ENCODE assay signal across 17 cellular contexts in the genomic region with DNA sequence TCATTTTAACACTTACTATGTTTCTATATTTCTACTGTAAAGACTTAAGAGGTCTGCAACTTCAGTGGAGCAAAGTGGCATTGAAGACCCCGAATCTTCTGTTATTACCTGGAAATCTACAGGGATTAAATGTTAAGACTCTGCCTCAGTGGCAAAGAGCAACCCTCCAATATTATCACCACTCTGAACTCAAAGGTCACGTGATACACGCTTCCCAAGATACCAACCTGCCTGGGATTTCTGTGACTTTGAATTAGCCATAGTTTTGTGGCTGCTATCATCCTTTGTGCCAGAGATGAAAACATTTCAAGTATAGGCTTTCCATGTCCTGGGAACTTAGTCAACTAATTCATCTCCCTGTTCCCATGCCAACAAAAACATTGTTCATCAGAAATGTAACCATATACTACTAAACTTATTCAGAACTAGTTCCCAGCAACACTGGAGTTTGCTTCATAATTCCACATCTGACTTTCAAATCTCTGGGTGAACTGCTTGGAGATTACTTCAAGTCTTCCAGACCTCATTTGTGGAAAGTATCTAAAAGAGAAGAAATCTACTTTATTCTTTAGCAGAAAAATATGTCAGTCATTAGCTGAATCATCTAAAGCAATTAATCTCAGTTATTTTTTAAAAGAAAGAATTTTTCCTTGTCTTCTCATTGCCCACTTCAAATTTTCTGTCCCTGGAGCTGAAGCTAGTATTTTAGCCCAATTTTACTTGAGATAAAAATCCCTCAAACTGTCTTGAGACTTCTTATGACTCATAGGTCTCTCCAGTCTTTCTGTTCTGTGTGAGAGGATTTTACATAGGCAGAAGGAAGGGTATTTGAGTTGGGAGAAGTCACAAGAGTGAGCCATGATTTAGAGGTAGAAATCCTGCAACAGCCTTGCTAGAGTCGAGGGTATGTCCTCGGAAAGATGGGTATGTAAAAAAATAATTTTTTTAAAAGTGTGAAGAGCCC.
DNase-seq lines count a peak whose midpoint lies in the region; ATAC-seq and TF ChIP-seq lines count a peak whose summit lies in the region.
"Had no signal": no experiment of that assay in that cellular context is flagged by ENCODE, and none has a peak within 500 bp of the region (broad histone marks: within the 10 kb centered on the region; RNA-seq: fewer than 3 reads in every experiment).

No MANE protein-coding gene starts in this region.

- H3K27ac ChIP-seq in RWPE2 (ENCODE audit: poor library complexity, severe bottlenecking), result no peak overlapping the region
- H3K27ac ChIP-seq: body of pancreas, SK-N-MC had no signal

- no peaks in the 10 kb centered on the region for H3K4me1 ChIP-seq in RWPE2 (ENCODE audit: insufficient read depth, poor library complexity, severe bottlenecking)
- H3K4me1 ChIP-seq: body of pancreas had no signal

- H3K27me3 ChIP-seq in RWPE2 (ENCODE audit: insufficient read depth, poor library complexity, severe bottlenecking), result no peaks in the 10 kb centered on the region
- H3K27me3 ChIP-seq: body of pancreas had no signal

- no peak overlapping the region for H3K4me3 ChIP-seq in RWPE2 (ENCODE audit: severe bottlenecking)
- H3K4me3 ChIP-seq: body of pancreas, HAP-1, SK-N-MC had no signal

- no peaks in the 10 kb centered on the region for H3K9me3 Mint-ChIP-seq in osteocyte (ENCODE audit: unreplicated experiment)
- no peaks in the 10 kb centered on the region for H3K9me3 Mint-ChIP-seq in activated T-cell treated with anti-CD3 and anti-CD28 coated beads, Interleukin-2, amount 50 U/mL, for 24 hours
- H3K9me3 Mint-ChIP-seq in activated CD8-positive, alpha-beta T cell treated with anti-CD3 and anti-CD28 coated beads, Interleukin-2, amount 10 ng/mL, durations not matched to agents 7 days and 5 days (ENCODE audit: insufficient read depth), result no peaks in the 10 kb centered on the region
- H3K9me3 Mint-ChIP-seq: activated B cell treated with CpG ODN at 0.5 μM for 24 hours; stimulated activated naive CD8-positive, alpha-beta T cell treated with anti-CD3 and anti-CD28 coated beads, Interleukin-15, amount 100 ng/mL, for 72 hours had no signal

- DNase-seq in EH (ENCODE audit: low read depth) (peak; percentile 90), RWPE2 (ENCODE audit: low spot score) (no peak), fibroblast of gingiva (ENCODE audit: low read depth) (peak; percentile 90), osteocyte (ENCODE audit: extremely low spot score, unreplicated experiment) (no peak), retina (no peak)
- no peak for DNase-seq in activated T-cell treated with anti-CD3 and anti-CD28 coated beads, Interleukin-2, amount 50 U/mL, for 24 hours
- no peak for DNase-seq in activated CD8-positive, alpha-beta T cell treated with anti-CD3 and anti-CD28 coated beads, Interleukin-2, amount 10 ng/mL, durations not matched to agents 7 days and 5 days
- DNase-seq: activated B cell treated with CpG ODN at 0.5 μM for 24 hours; activated T-cell treated with anti-CD3 and anti-CD28 coated beads, Interleukin-2, amount 50 U/mL, for 1 hour; body of pancreas; Caco-2; stimulated activated CD4-positive, alpha-beta T cell treated with anti-CD3 and anti-CD28 coated beads, Interleukin-4, amount 100 ng/mL, for 24 hours; stimulated activated naive CD8-positive, alpha-beta T cell treated with anti-CD3 and anti-CD28 coated beads, Interleukin-15, amount 100 ng/mL, for 72 hours had no signal

- POLR2A ChIA-PET in activated CD8-positive, alpha-beta T cell treated with anti-CD3 and anti-CD28 coated beads, Interleukin-2, amount 10 ng/mL, durations not matched to agents 7 days and 5 days (lab: Charles Lee), result no interaction called here

- peaks cover 29% of the 10 kb centered on the region for H3K4me1 Mint-ChIP-seq in osteocyte (ENCODE audit: unreplicated experiment)
- H3K4me1 Mint-ChIP-seq in activated T-cell treated with anti-CD3 and anti-CD28 coated beads, Interleukin-2, amount 50 U/mL, for 24 hours (ENCODE audit: low read depth), result no peaks in the 10 kb centered on the region
- H3K4me1 Mint-ChIP-seq in activated CD8-positive, alpha-beta T cell treated with anti-CD3 and anti-CD28 coated beads, Interleukin-2, amount 10 ng/mL, durations not matched to agents 7 days and 5 days (ENCODE audit: low read depth), result no peaks in the 10 kb centered on the region
- H3K4me1 Mint-ChIP-seq: activated B cell treated with CpG ODN at 0.5 μM for 24 hours; stimulated activated naive CD8-positive, alpha-beta T cell treated with anti-CD3 and anti-CD28 coated beads, Interleukin-15, amount 100 ng/mL, for 72 hours had no signal

- ATAC-seq in RWPE2 (ENCODE audit: low read depth) (peak; percentile 36; the same call in 1 of the 3 replicates), HG03571 (IDR thresholded peaks at IDR 0.05; ENCODE audit: unreplicated experiment) (no peak)
- no peak for ATAC-seq in activated CD8-positive, alpha-beta T cell treated with anti-CD3 and anti-CD28 coated beads, Interleukin-2, amount 10 ng/mL, durations not matched to agents 7 days and 5 days
- ATAC-seq: body of pancreas; stimulated activated naive CD8-positive, alpha-beta T cell treated with anti-CD3 and anti-CD28 coated beads, Interleukin-15, amount 100 ng/mL, for 72 hours had no signal

- H3K27me3 Mint-ChIP-seq in osteocyte (ENCODE audit: unreplicated experiment), result no peaks in the 10 kb centered on the region
- H3K27me3 Mint-ChIP-seq in activated T-cell treated with anti-CD3 and anti-CD28 coated beads, Interleukin-2, amount 50 U/mL, for 24 hours, result no peaks in the 10 kb centered on the region
- H3K27me3 Mint-ChIP-seq in activated CD8-positive, alpha-beta T cell treated with anti-CD3 and anti-CD28 coated beads, Interleukin-2, amount 10 ng/mL, durations not matched to agents 7 days and 5 days (ENCODE audit: low read depth), result no peaks in the 10 kb centered on the region
- H3K27me3 Mint-ChIP-seq: activated B cell treated with CpG ODN at 0.5 μM for 24 hours; IgD-negative memory B cell; stimulated activated naive CD8-positive, alpha-beta T cell treated with anti-CD3 and anti-CD28 coated beads, Interleukin-15, amount 100 ng/mL, for 72 hours had no signal

- CTCF ChIA-PET in activated CD8-positive, alpha-beta T cell treated with anti-CD3 and anti-CD28 coated beads, Interleukin-2, amount 10 ng/mL, durations not matched to agents 7 days and 5 days (lab: Charles Lee), result no interaction called here

- H3K27ac Mint-ChIP-seq in osteocyte (ENCODE audit: unreplicated experiment), result peak overlapping the region; percentile 90
- H3K27ac Mint-ChIP-seq in activated T-cell treated with anti-CD3 and anti-CD28 coated beads, Interleukin-2, amount 50 U/mL, for 24 hours, result no peak overlapping the region
- no peak overlapping the region for H3K27ac Mint-ChIP-seq in activated CD8-positive, alpha-beta T cell treated with anti-CD3 and anti-CD28 coated beads, Interleukin-2, amount 10 ng/mL, durations not matched to agents 7 days and 5 days
- H3K27ac Mint-ChIP-seq: activated B cell treated with CpG ODN at 0.5 μM for 24 hours; IgD-negative memory B cell; stimulated activated naive CD8-positive, alpha-beta T cell treated with anti-CD3 and anti-CD28 coated beads, Interleukin-15, amount 100 ng/mL, for 72 hours had no signal

- TF ChIP-seq CTCF in RWPE2 (IDR thresholded peaks at IDR 0.05; ENCODE audit: poor library complexity, severe bottlenecking) (no peak), osteocyte (IDR thresholded peaks at IDR 0.05) (no peak)

- H3K36me3 ChIP-seq in RWPE2 (ENCODE audit: low read depth), result peaks cover 56% of the 10 kb centered on the region

- no peaks in the 10 kb centered on the region for H3K9me3 ChIP-seq in RWPE2 (ENCODE audit: severe bottlenecking)
- H3K9me3 ChIP-seq: body of pancreas, Caco-2, HAP-1 had no signal

- peaks cover 43% of the 10 kb centered on the region for H3K36me3 Mint-ChIP-seq in osteocyte (ENCODE audit: unreplicated experiment)
- no peaks in the 10 kb centered on the region for H3K36me3 Mint-ChIP-seq in activated T-cell treated with anti-CD3 and anti-CD28 coated beads, Interleukin-2, amount 50 U/mL, for 24 hours (ENCODE audit: low read depth)
- H3K36me3 Mint-ChIP-seq in activated CD8-positive, alpha-beta T cell treated with anti-CD3 and anti-CD28 coated beads, Interleukin-2, amount 10 ng/mL, durations not matched to agents 7 days and 5 days (ENCODE audit: low read depth), result no peaks in the 10 kb centered on the region
- H3K36me3 Mint-ChIP-seq: IgD-negative memory B cell had no signal

- H3K4me3 Mint-ChIP-seq in osteocyte (ENCODE audit: unreplicated experiment), result no peak overlapping the region
- H3K4me3 Mint-ChIP-seq in activated T-cell treated with anti-CD3 and anti-CD28 coated beads, Interleukin-2, amount 50 U/mL, for 24 hours, result no peak overlapping the region
- H3K4me3 Mint-ChIP-seq in activated CD8-positive, alpha-beta T cell treated with anti-CD3 and anti-CD28 coated beads, Interleukin-2, amount 10 ng/mL, durations not matched to agents 7 days and 5 days, result no peak overlapping the region
- H3K4me3 Mint-ChIP-seq: activated B cell treated with CpG ODN at 0.5 μM for 24 hours; IgD-negative memory B cell; stimulated activated naive CD8-positive, alpha-beta T cell treated with anti-CD3 and anti-CD28 coated beads, Interleukin-15, amount 100 ng/mL, for 72 hours had no signal

Comparison
In these comparisons a context has a peak if more than half of its experiments do, and no peak if none do; other contexts are left out.
1. DNase-seq: peak in EH (single experiment) and fibroblast of gingiva (single experiment); none in RWPE2 (single experiment), osteocyte (single experiment), activated T-cell treated with anti-CD3 and anti-CD28 coated beads, Interleukin-2, amount 50 U/mL, for 24 hours (single experiment), retina (single experiment) and activated CD8-positive, alpha-beta T cell treated with anti-CD3 and anti-CD28 coated beads, Interleukin-2, amount 10 ng/mL, durations not matched to agents 7 days and 5 days (single experiment).